In the genomic region with DNA sequence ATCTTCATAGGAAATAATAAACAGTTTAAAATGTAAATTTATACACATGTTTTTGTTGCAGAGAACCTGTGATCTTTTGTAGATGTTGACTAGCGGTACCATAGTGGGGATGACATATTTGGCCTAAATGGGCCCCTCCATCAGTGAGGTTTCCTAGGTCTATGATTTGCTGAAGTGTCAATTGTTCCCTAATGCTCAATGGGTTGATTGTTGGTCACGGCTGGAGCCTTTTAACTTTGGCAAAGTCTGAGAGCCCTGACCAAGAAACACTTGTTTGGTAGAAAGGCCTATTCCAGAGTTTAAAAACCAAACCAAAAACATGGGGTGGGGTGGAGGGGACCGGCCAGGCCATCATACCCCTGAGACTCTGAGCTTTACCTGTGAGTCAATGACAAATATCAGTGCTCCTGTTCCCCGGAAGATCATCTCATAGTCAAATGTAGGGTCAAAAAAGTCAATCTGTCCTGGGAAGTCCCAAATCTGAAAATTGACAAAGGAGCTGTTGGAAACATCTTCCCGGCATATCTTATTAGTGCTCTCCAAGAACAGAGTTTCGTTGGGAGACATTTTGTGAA, we compare ENCODE assay signal across 13 cellular contexts. TPM values are rescaled to one million over a fixed set of nuclear protein-coding genes. Genes with fewer than 3 reads are reported as not detected.
A peak's percentile ranks its signal among the peaks of the same experiment; 100 is the strongest.
DNase-seq lines count a peak whose midpoint lies in the region; ATAC-seq and TF ChIP-seq lines count a peak whose summit lies in the region.
"Had no signal": no experiment of that assay in that cellular context is flagged by ENCODE, and none has a peak within 500 bp of the region (broad histone marks: within the 10 kb centered on the region; RNA-seq: fewer than 3 reads in every experiment).

No MANE protein-coding gene starts in this region.

- no peaks in the 10 kb centered on the region for H4K20me1 ChIP-seq in SU-DHL-6 (ENCODE audit: low read depth, low read length)
- H4K20me1 ChIP-seq in GM23248 (ENCODE audit: insufficient read depth): no peaks in the 10 kb centered on the region

- no peak overlapping the region for H2BK5ac ChIP-seq in neuronal stem cell (ENCODE audit: low read length)

- no peaks in the 10 kb centered on the region for H3K27me3 ChIP-seq in SU-DHL-6 (ENCODE audit: low read length)
- H3K27me3 ChIP-seq in GM23248 (replicated peaks; ENCODE audit: insufficient read depth): no peaks in the 10 kb centered on the region
- no peaks in the 10 kb centered on the region for H3K27me3 ChIP-seq in neuronal stem cell (ENCODE audit: control insufficient read depth in 3 of 3, insufficient read depth in 3 of 3, low read depth in 1 of 3, low read length in 3 of 3)
- H3K27me3 ChIP-seq in CD4-positive, alpha-beta memory T cell (ENCODE audit: insufficient read depth, low read length): no peaks in the 10 kb centered on the region
- H3K27me3 ChIP-seq: spleen had no signal

- peaks cover 0 to 3% (median 0%) of the 10 kb centered on the region in 8 donors for H3K9me3 Mint-ChIP-seq in CD4-positive, alpha-beta memory T cell

- no peak overlapping the region for H3K27ac Mint-ChIP-seq in CD4-positive, alpha-beta memory T cell

- H3K4me1 Mint-ChIP-seq in CD4-positive, alpha-beta memory T cell: peaks cover 0 to 2% (median 0%) of the 10 kb centered on the region in 4 donors
- H3K4me1 Mint-ChIP-seq: neural crest cell had no signal

- POLR2A ChIA-PET in CD4-positive, alpha-beta memory T cell (lab: Charles Lee; ENCODE audit: partially characterized antibody): no interaction called here

- no peak overlapping the region for H3K4me3 ChIP-seq in SU-DHL-6 (ENCODE audit: insufficient read depth, low read length, poor library complexity, severe bottlenecking)
- no peak overlapping the region for H3K4me3 ChIP-seq in GM23248
- H3K4me3 ChIP-seq in neuronal stem cell (ENCODE audit: low read length in 2 of 2): no peak overlapping the region
- H3K4me3 ChIP-seq in CD4-positive, alpha-beta memory T cell (ENCODE audit: low read length in 2 of 2): no peak overlapping the region
- H3K4me3 ChIP-seq: spleen had no signal

- H3K23ac ChIP-seq in neuronal stem cell (ENCODE audit: low read depth, low read length, poor library complexity): no peak overlapping the region

- H2BK15ac ChIP-seq in neuronal stem cell (ENCODE audit: low read length): no peak overlapping the region

- no peak for TF ChIP-seq CTCF in SU-DHL-6 (IDR thresholded peaks at IDR 0.05; ENCODE audit: insufficient read depth, low read length, poor library complexity, severe bottlenecking)

- no peak overlapping the region for H3K4me3 Mint-ChIP-seq in CD4-positive, alpha-beta memory T cell
- H3K4me3 Mint-ChIP-seq: neural crest cell had no signal

- H4K8ac ChIP-seq in neuronal stem cell (ENCODE audit: low read depth, low read length): no peak overlapping the region

- H3K4me1 ChIP-seq in GM23248 (ENCODE audit: insufficient read depth) (no peaks in the 10 kb centered on the region), neuronal stem cell (ENCODE audit: control insufficient read depth in 2 of 2, insufficient read depth in 1 of 2, low read depth in 1 of 2, low read length in 2 of 2) (peaks cover 0 to 2% of the 10 kb centered on the region in 2 donors)
- no peaks in the 10 kb centered on the region for H3K4me1 ChIP-seq in CD4-positive, alpha-beta memory T cell (ENCODE audit: insufficient read depth, low read length)

- no peak overlapping the region for H3K18ac ChIP-seq in neuronal stem cell (ENCODE audit: low read length)

- H3K14ac ChIP-seq in neuronal stem cell (ENCODE audit: low read length): no peak overlapping the region

- no peak overlapping the region for H2BK12ac ChIP-seq in neuronal stem cell (ENCODE audit: low read length)

- H3K27ac ChIP-seq in SU-DHL-6 (ENCODE audit: low read depth, low read length) (peak overlapping the region; percentile 50), GM23248 (no peak overlapping the region), neuronal stem cell (replicated peaks; ENCODE audit: low read length) (no peak overlapping the region)
- H3K27ac ChIP-seq in CD4-positive, alpha-beta memory T cell (ENCODE audit: low read depth, low read length): no peak overlapping the region
- H3K27ac ChIP-seq: HL-60, spleen had no signal

- no peak overlapping the region for H4K91ac ChIP-seq in neuronal stem cell (ENCODE audit: low read depth, low read length, poor library complexity)

- 73 to 82% methylated on average over 6 of the region's 6 CpGs for WGBS in GM23248 (ENCODE audit: low coverage in 1 of 2, low lambda C conversion rate in 2 of 2, missing lambda C conversion rate in 2 of 2), 2 experiments
- no CpG with 5 or more reads among the region's 6 CpGs for WGBS in neuronal stem cell (ENCODE audit: extremely low coverage in 2 of 2, insufficient read length in 2 of 2, insufficient replicate concordance in 1 of 2), 2 donors

- 0 out of 2 replicates have a peak overlapping the region, but pooled peaks have one; percentile 2 for H3K9ac ChIP-seq in SU-DHL-6 (ENCODE audit: low read length)
- no peak overlapping the region for H3K9ac ChIP-seq in GM23248
- no peak overlapping the region for H3K9ac ChIP-seq in neuronal stem cell (ENCODE audit: low read depth, low read length, poor library complexity)

- H3K36me3 Mint-ChIP-seq in CD4-positive, alpha-beta memory T cell: peaks cover 0 to 4% of the 10 kb centered on the region in 2 donors

- H3F3A ChIP-seq in SU-DHL-6 (ENCODE audit: insufficient read depth) (no peaks in the 10 kb centered on the region; the same call in 1 of the 2 replicates), GM23248 (ENCODE audit: insufficient read depth) (no peaks in the 10 kb centered on the region)

- H2AK5ac ChIP-seq in neuronal stem cell (ENCODE audit: low read depth, low read length): no peak overlapping the region

- H3K4me2 ChIP-seq in SU-DHL-6 (ENCODE audit: low read depth, low read length, poor library complexity, severe bottlenecking) (peak overlapping the region; percentile 39), GM23248 (ENCODE audit: unreplicated experiment) (no peak overlapping the region), neuronal stem cell (ENCODE audit: insufficient read depth, low read length, poor library complexity, severe bottlenecking) (no peak overlapping the region)

- no peaks in the 10 kb centered on the region for H3K79me1 ChIP-seq in neuronal stem cell (ENCODE audit: low read depth, low read length)

- H3K79me2 ChIP-seq in SU-DHL-6 (ENCODE audit: insufficient read depth, low read length): peaks cover 45% of the 10 kb centered on the region
- H3K79me2 ChIP-seq in GM23248 (ENCODE audit: insufficient read depth): no peaks in the 10 kb centered on the region

- no peak overlapping the region for H2BK120ac ChIP-seq in neuronal stem cell (ENCODE audit: low read depth, low read length)

- DNase-seq in GM23248: no peak
- DNase-seq in neuronal stem cell (ENCODE audit: low spot score): no peak
- DNase-seq in NCI-H69 (lab: John Stamatoyannopoulos, UW): no peak
- no peak for DNase-seq in CD4-positive, alpha-beta memory T cell
- DNase-seq: foreskin melanocyte, spleen, T1000 had no signal

- H3K9me3 ChIP-seq in SU-DHL-6 (ENCODE audit: insufficient read depth, low read length): no peaks in the 10 kb centered on the region
- H3K9me3 ChIP-seq in GM23248 (ENCODE audit: low read depth): no peaks in the 10 kb centered on the region
- H3K9me3 ChIP-seq in neuronal stem cell (replicated peaks in 1 of 2; ENCODE audit: control insufficient read depth in 2 of 2, insufficient read depth in 1 of 2, low read depth in 1 of 2, low read length in 2 of 2): no peaks in the 10 kb centered on the region
- no peaks in the 10 kb centered on the region for H3K9me3 ChIP-seq in CD4-positive, alpha-beta memory T cell (ENCODE audit: control insufficient read depth in 1 of 2, low read length in 2 of 2)
- H3K9me3 ChIP-seq: spleen had no signal

- no peak overlapping the region for H3K4ac ChIP-seq in neuronal stem cell (ENCODE audit: low read length)

- CTCF ChIA-PET in CD4-positive, alpha-beta memory T cell (lab: Charles Lee; ENCODE audit: partially characterized antibody): interaction anchor here (1.1 kb wide), 1 partner anchor 9 kb away, joined by 3 read pairs; no protein-coding TSS in a partner anchor

- H3K9me2 ChIP-seq in SU-DHL-6 (replicated peaks; ENCODE audit: insufficient read depth, low read length): no peaks in the 10 kb centered on the region
- no peaks in the 10 kb centered on the region for H3K9me2 ChIP-seq in GM23248 (ENCODE audit: insufficient read depth)

- ATAC-seq in GM18520 (IDR thresholded peaks at IDR 0.05; ENCODE audit: unreplicated experiment): peak; percentile 16
- peak; percentile 24 for ATAC-seq in GM21528 (IDR thresholded peaks at IDR 0.05; ENCODE audit: low FRiP score, unreplicated experiment)
- peak; percentile 28 for ATAC-seq in HG03045 (IDR thresholded peaks at IDR 0.05; ENCODE audit: unreplicated experiment)

- H3K36me3 ChIP-seq in SU-DHL-6 (ENCODE audit: low read length): no peaks in the 10 kb centered on the region
- H3K36me3 ChIP-seq in GM23248 (ENCODE audit: low read depth): no peaks in the 10 kb centered on the region
- H3K36me3 ChIP-seq in neuronal stem cell (replicated peaks in 1 of 2; ENCODE audit: control insufficient read depth in 2 of 2, insufficient read depth in 2 of 2, low read length in 2 of 2): peaks cover 0 to 28% of the 10 kb centered on the region in 2 donors
- no peaks in the 10 kb centered on the region for H3K36me3 ChIP-seq in CD4-positive, alpha-beta memory T cell (ENCODE audit: insufficient read depth, low read length)
- H3K36me3 ChIP-seq: spleen had no signal

- H2AFZ ChIP-seq in SU-DHL-6 (ENCODE audit: low read depth, low read length, severe bottlenecking): no peak overlapping the region
- no peak overlapping the region for H2AFZ ChIP-seq in GM23248
- H2AFZ ChIP-seq in neuronal stem cell (ENCODE audit: low read length): no peak overlapping the region

- in situ Hi-C loops in GM23248 (cut with MboI): no loop called here

- peaks cover 0 to 2% of the 10 kb centered on the region in 2 donors for H3K27me3 Mint-ChIP-seq in CD4-positive, alpha-beta memory T cell

- intact Hi-C loops in CD4-positive, alpha-beta memory T cell (cut with micrococcal nuclease): no loop called here

RNA-seq across cellular contexts. Expression of a gene that starts 25.1 kb away (rescaled TPM):
- total RNA-seq in GM23248 (2014; rRNA removed; shearing (Covaris generic)): not detected in 2 replicates
- polyA plus RNA-seq in GM23248 (2016; fragmentation: Nextera tagmentation; extraction: Ambion mirVana): not detected in 2 replicates
- 7.7 TPM for polyA plus RNA-seq in neuronal stem cell (2013, experiment 1 of 2)
- polyA plus RNA-seq in neuronal stem cell (2013, experiment 2 of 2): 7.7 TPM
- total RNA-seq in CD4-positive, alpha-beta memory T cell: 1 to 10 TPM; 5.9 to 6.8 TPM
- 1 to 10 TPM; 3.1 to 3.8 TPM for polyA plus RNA-seq in CD4-positive, alpha-beta memory T cell

RNA-seq across cellular contexts. Expression of a gene that starts 34.5 kb away (rescaled TPM):
- 42.9 and 43.4 TPM in 2 replicates for total RNA-seq in GM23248 (2014; rRNA removed; shearing (Covaris generic))
- polyA plus RNA-seq in GM23248 (2016; fragmentation: Nextera tagmentation; extraction: Ambion mirVana): 44.5 and 44.6 TPM in 2 replicates
- polyA plus RNA-seq in neuronal stem cell (2013, experiment 1 of 2): 30.2 TPM
- polyA plus RNA-seq in neuronal stem cell (2013, experiment 2 of 2): 31.5 TPM
- 10 to 100 TPM; 21.9 to 22.6 TPM for total RNA-seq in CD4-positive, alpha-beta memory T cell
- polyA plus RNA-seq in CD4-positive, alpha-beta memory T cell: 10 to 100 TPM; 34.1 to 53.8 TPM

RNA-seq across cellular contexts. Expression of a gene that starts 45.9 kb away (rescaled TPM):
- 1.0 and 12.4 TPM in 2 replicates for total RNA-seq in GM23248 (2014; rRNA removed; shearing (Covaris generic))
- polyA plus RNA-seq in GM23248 (2016; fragmentation: Nextera tagmentation; extraction: Ambion mirVana): 0.54 and 0.58 TPM in 2 replicates
- 23.8 TPM for polyA plus RNA-seq in neuronal stem cell (2013, experiment 1 of 2)
- 25.7 TPM for polyA plus RNA-seq in neuronal stem cell (2013, experiment 2 of 2)
- 1 to 10 TPM; 4.4 to 5.8 TPM for total RNA-seq in CD4-positive, alpha-beta memory T cell
- polyA plus RNA-seq in CD4-positive, alpha-beta memory T cell: 1 to 10 TPM; 2.8 to 4.2 TPM
